In genomic region chr9:111957856-111958631, GRCh38 we compare ENCODE assay signal across 8 cellular contexts.
DNase-seq lines count a peak whose midpoint lies in the region; ATAC-seq and TF ChIP-seq lines count a peak whose summit lies in the region.

No MANE protein-coding gene starts in this region.

- H3K36me3 Mint-ChIP-seq in activated naive CD4-positive, alpha-beta T cell treated with anti-CD3 and anti-CD28 coated beads, Interleukin-2, amount 10 ng/mL, durations not matched to agents 7 days and 5 days: no peaks in the 10 kb centered on the region

- H3K27me3 ChIP-seq in hepatocyte: no peaks in the 10 kb centered on the region
- H3K27me3 ChIP-seq in stomach smooth muscle (ENCODE audit: control insufficient read depth in 1 of 2, insufficient read depth in 2 of 2, low read length in 2 of 2): no peaks in the 10 kb centered on the region

- 43% methylated on average over 3 of the region's 3 CpGs for WGBS in hepatocyte (ENCODE audit: low lambda C conversion rate, missing lambda C conversion rate)

- no peaks in the 10 kb centered on the region for H4K20me1 ChIP-seq in hepatocyte (ENCODE audit: insufficient read depth, poor library complexity, severe bottlenecking)

- H2AFZ ChIP-seq in hepatocyte: no peak overlapping the region

- peak overlapping the region; percentile 7 for H3K4me3 Mint-ChIP-seq in activated naive CD4-positive, alpha-beta T cell treated with anti-CD3 and anti-CD28 coated beads, Interleukin-2, amount 10 ng/mL, durations not matched to agents 7 days and 5 days

- H3K4me2 ChIP-seq in hepatocyte: peak overlapping the region; percentile 55

- H3K9me2 ChIP-seq in hepatocyte (replicated peaks; ENCODE audit: insufficient read depth): no peaks in the 10 kb centered on the region

- H3K9me3 Mint-ChIP-seq in activated naive CD4-positive, alpha-beta T cell treated with anti-CD3 and anti-CD28 coated beads, Interleukin-2, amount 10 ng/mL, durations not matched to agents 7 days and 5 days: no peaks in the 10 kb centered on the region

- CTCF ChIA-PET in activated naive CD4-positive, alpha-beta T cell treated with anti-CD3 and anti-CD28 coated beads, Interleukin-2, amount 10 ng/mL, durations not matched to agents 7 days and 5 days (lab: Charles Lee): no interaction called here

- H3K36me3 ChIP-seq in hepatocyte (replicated peaks; ENCODE audit: insufficient read depth, low read depth): no peaks in the 10 kb centered on the region
- no peaks in the 10 kb centered on the region for H3K36me3 ChIP-seq in stomach smooth muscle (ENCODE audit: control insufficient read depth in 2 of 2, insufficient read depth in 2 of 2, low read length in 2 of 2)

- H3K27ac ChIP-seq in hepatocyte (peak overlapping the region; percentile 94), stomach smooth muscle (ENCODE audit: low read length) (no peak overlapping the region)

- H3K9me3 ChIP-seq in hepatocyte (ENCODE audit: low read depth): no peaks in the 10 kb centered on the region
- no peaks in the 10 kb centered on the region for H3K9me3 ChIP-seq in stomach smooth muscle (ENCODE audit: control insufficient read depth in 2 of 2, low read length in 2 of 2)

- peak; percentile 37 for DNase-seq in Ammon's horn (ENCODE audit: low spot score)
- peak; percentile 66 for DNase-seq in NCI-H2107 treated with DMSO at 0.1 percent for 48 hours (lab: John Stamatoyannopoulos, UW; ENCODE audit: unreplicated experiment)
- DNase-seq in activated naive CD4-positive, alpha-beta T cell treated with anti-CD3 and anti-CD28 coated beads, Interleukin-2, amount 10 ng/mL, durations not matched to agents 7 days and 5 days: no peak
- peak; percentile 40 for DNase-seq in hepatocyte (ENCODE audit: low spot score)
- no peak for DNase-seq in NCI-H146 treated with DMSO at 0.1 percent for 48 hours (lab: John Stamatoyannopoulos, UW; ENCODE audit: unreplicated experiment)

- H3K4me1 ChIP-seq in hepatocyte (ENCODE audit: insufficient read depth) (peaks cover 11% of the 10 kb centered on the region), stomach smooth muscle (ENCODE audit: control insufficient read depth, insufficient read depth, low read length) (no peaks in the 10 kb centered on the region)

- H3K79me2 ChIP-seq in hepatocyte: no peaks in the 10 kb centered on the region

- H3K4me3 ChIP-seq in hepatocyte (no peak overlapping the region), stomach smooth muscle (ENCODE audit: low read length in 2 of 2) (peak overlapping the region; percentile 48 to 62)

- ATAC-seq in GM19395 (IDR thresholded peaks at IDR 0.05; ENCODE audit: unreplicated experiment) (peak; percentile 67), HG03439 (IDR thresholded peaks at IDR 0.05; ENCODE audit: unreplicated experiment) (no peak)

- peaks cover 40% of the 10 kb centered on the region for H3K27me3 Mint-ChIP-seq in activated naive CD4-positive, alpha-beta T cell treated with anti-CD3 and anti-CD28 coated beads, Interleukin-2, amount 10 ng/mL, durations not matched to agents 7 days and 5 days

- no peak for TF ChIP-seq CTCF in hepatocyte (IDR thresholded peaks at IDR 0.05; ENCODE audit: poor library complexity)

- H3K4me1 Mint-ChIP-seq in activated naive CD4-positive, alpha-beta T cell treated with anti-CD3 and anti-CD28 coated beads, Interleukin-2, amount 10 ng/mL, durations not matched to agents 7 days and 5 days: peaks cover 23% of the 10 kb centered on the region

- no peak overlapping the region for H3K27ac Mint-ChIP-seq in activated naive CD4-positive, alpha-beta T cell treated with anti-CD3 and anti-CD28 coated beads, Interleukin-2, amount 10 ng/mL, durations not matched to agents 7 days and 5 days

- peak overlapping the region; percentile 4 to 42 for H3K9ac ChIP-seq in stomach smooth muscle (ENCODE audit: low read length in 2 of 2)

Comparison
In these comparisons a context has a peak if more than half of its experiments do, and no peak if none do; other contexts are left out.
1. DNase-seq: peak in Ammon's horn (single experiment), NCI-H2107 treated with DMSO at 0.1 percent for 48 hours (single experiment) and hepatocyte (single experiment); none in activated naive CD4-positive, alpha-beta T cell treated with anti-CD3 and anti-CD28 coated beads, Interleukin-2, amount 10 ng/mL, durations not matched to agents 7 days and 5 days (single experiment) and NCI-H146 treated with DMSO at 0.1 percent for 48 hours (single experiment).